8 cellular contexts compared by ENCODE assay signal in genomic region chr19:15264061-15264932, GRCh38. TPM values are rescaled to one million over a fixed set of nuclear protein-coding genes. Genes with fewer than 3 reads are reported as not detected.
DNase-seq lines count a peak whose midpoint lies in the region; ATAC-seq and TF ChIP-seq lines count a peak whose summit lies in the region.

No MANE protein-coding gene starts in this region.

- no peaks in the 10 kb centered on the region for H3K9me3 Mint-ChIP-seq in T-cell

- no peak overlapping the region for H3K9ac ChIP-seq in IMR-90 (ENCODE audit: low read depth, low read length)

- 78% methylated on average over 9 of the region's 28 CpGs; no CpG with 5 or more reads in 1 of the 2 experiments for WGBS in IMR-90 (ENCODE audit: extremely low coverage in 2 of 2, insufficient read length in 1 of 2), 2 experiments
- 48% methylated on average over 28 of the region's 28 CpGs for WGBS in right cardiac atrium

- ATAC-seq in IMR-90 (ENCODE audit: low read depth) (peak; percentile 38), T-cell (replicated peaks in 1 of 4) (peak; percentile 62 to 72 (median 66)), right cardiac atrium (peak; percentile 4 to 23), HG03108 (IDR thresholded peaks at IDR 0.05; ENCODE audit: unreplicated experiment) (no peak), GM18520 (IDR thresholded peaks at IDR 0.05; ENCODE audit: unreplicated experiment) (no peak)

- TF ChIP-seq POLR2A in IMR-90 (IDR thresholded peaks at IDR 0.05; ENCODE audit: low read depth, low read length): no peak

- no peak overlapping the region for H3K4me3 Mint-ChIP-seq in T-cell

- H3K18ac ChIP-seq in IMR-90 (ENCODE audit: low read depth, low read length): no peak overlapping the region

- H3K4me1 Mint-ChIP-seq in T-cell: peaks cover 7 to 18% (median 8%) of the 10 kb centered on the region in 3 donors

- TF ChIP-seq RAD21 in IMR-90 (IDR thresholded peaks at IDR 0.05; ENCODE audit: low read length): peak; percentile 78

- no peak overlapping the region for H2BK5ac ChIP-seq in IMR-90 (ENCODE audit: low read depth, low read length, poor library complexity, severe bottlenecking)

- no peak overlapping the region for H2AFZ ChIP-seq in IMR-90 (replicated peaks; ENCODE audit: low read length, poor library complexity)

- H2BK120ac ChIP-seq in IMR-90 (ENCODE audit: low read depth, low read length): no peak overlapping the region

- DNase-seq in COLO668 (lab: John Stamatoyannopoulos, UW; ENCODE audit: unreplicated experiment) (peak; percentile 74), IMR-90 (peak; percentile 65), T-cell (peak; percentile 33 to 76 (median 64)), amniotic epithelial cell (ENCODE audit: low read depth) (peak; percentile 57), right cardiac atrium (peak; percentile 79 to 92 (median 91)), retinal pigment epithelial cell (ENCODE audit: low read depth) (no peak)

- H3K79me1 ChIP-seq in IMR-90 (ENCODE audit: low read depth in 1 of 2, low read length in 2 of 2): peaks cover 29 to 94% of the 10 kb centered on the region in 2 experiments

- H4K8ac ChIP-seq in IMR-90 (ENCODE audit: low read depth in 2 of 2, low read length in 2 of 2): no peak overlapping the region; a peak in 1 of 4 replicates

- H2AK5ac ChIP-seq in IMR-90 (ENCODE audit: low read depth, low read length): peak overlapping the region; percentile 51; the same call in 1 of the 2 replicates

- no peak overlapping the region for H3K23ac ChIP-seq in IMR-90 (ENCODE audit: low read depth, low read length)

- peaks cover 33% of the 10 kb centered on the region for H3K9me1 ChIP-seq in IMR-90 (ENCODE audit: insufficient read depth, low read length)

- CTCF ChIA-PET in IMR-90 (lab: Yijun Ruan, JAX) (interaction anchor here (0.6 kb wide), 1 partner anchor 76 kb away, joined by 6 read pairs; no protein-coding TSS in a partner anchor), T-cell (lab: Charles Lee) (interaction anchor here in 1 of 2 donors (0.6 kb wide), 1 partner anchor 291 kb away, joined by 3 read pairs; no protein-coding TSS in a partner anchor)

- in situ Hi-C loops in IMR-90 (cut with MboI; ENCODE audit: low sequenced_read_pairs): no loop called here

- H4K5ac ChIP-seq in IMR-90 (ENCODE audit: low read depth, low read length): no peak overlapping the region; the same call in 1 of the 2 replicates

- H3K4ac ChIP-seq in IMR-90 (ENCODE audit: low read depth, low read length): no peak overlapping the region

- intact Hi-C loops in IMR-90 (cut with micrococcal nuclease): loop anchor here (1.0 to 2.0 kb wide), 2 partner anchors 67 to 114 kb away; no protein-coding TSS in a partner anchor
- intact Hi-C loops in right cardiac atrium (cut with DNase I): loop anchor here (2.0 to 10.0 kb wide), 4 partner anchors 71 to 291 kb away; partner anchors contain the start of genes AKAP8 (in 2 of the 4) and BRD4 (in 2 of the 4)

- no peaks in the 10 kb centered on the region for H3K27me3 Mint-ChIP-seq in T-cell

- H3K9me3 ChIP-seq in IMR-90 (ENCODE audit: control insufficient read depth, insufficient read depth, low read length) (no peaks in the 10 kb centered on the region), right cardiac atrium (ENCODE audit: control insufficient read depth, low read length) (no peaks in the 10 kb centered on the region)

- no peak overlapping the region for H2AK9ac ChIP-seq in IMR-90 (replicated peaks; ENCODE audit: low read depth, low read length, poor library complexity)

- dilution Hi-C loops in IMR-90 (cut with HindIII; ENCODE audit: low sequenced_read_pairs, unreplicated experiment): no loop called here

- TSS peak; percentile 84 for BruUV-seq in IMR-90 (replicated peaks; lab: Mats Ljungman, UMichigan)

- peaks cover 67% of the 10 kb centered on the region for H3K36me3 ChIP-seq in IMR-90 (ENCODE audit: control insufficient read depth, insufficient read depth, low read length)

- H4K20me1 ChIP-seq in IMR-90 (ENCODE audit: insufficient read depth, low read length): peaks cover 95% of the 10 kb centered on the region

- no peak overlapping the region for H3K27ac Mint-ChIP-seq in T-cell

- H3K27me3 ChIP-seq in IMR-90 (ENCODE audit: control insufficient read depth, insufficient read depth, low read length) (no peaks in the 10 kb centered on the region), right cardiac atrium (ENCODE audit: control insufficient read depth, insufficient read depth) (no peaks in the 10 kb centered on the region)

- no peak overlapping the region for H4K91ac ChIP-seq in IMR-90 (ENCODE audit: insufficient read depth, low read depth, low read length)

- H3K4me2 ChIP-seq in IMR-90 (ENCODE audit: low read depth, low read length): no peak overlapping the region

- H3K4me3 ChIP-seq in IMR-90 (ENCODE audit: insufficient read depth, low read depth, low read length) (no peak overlapping the region), right cardiac atrium (ENCODE audit: low read length) (no peak overlapping the region), retinal pigment epithelial cell (ENCODE audit: low read length) (no peak overlapping the region)

- POLR2A ChIA-PET in IMR-90 (lab: Charles Lee; ENCODE audit: unreplicated experiment): no interaction called here
- POLR2A ChIA-PET in T-cell (lab: Charles Lee): no interaction called here

- no peak overlapping the region for H2BK15ac ChIP-seq in IMR-90 (ENCODE audit: low read depth, low read length)

- H3K4me1 ChIP-seq in IMR-90 (ENCODE audit: control insufficient read depth, insufficient read depth, low read length): peaks cover 31% of the 10 kb centered on the region
- peaks cover 23% of the 10 kb centered on the region for H3K4me1 ChIP-seq in right cardiac atrium (ENCODE audit: control insufficient read depth, insufficient read depth, low read length)

- no peak overlapping the region for H2BK20ac ChIP-seq in IMR-90 (ENCODE audit: low read depth, low read length)

- H3K56ac ChIP-seq in IMR-90 (ENCODE audit: extremely low read depth, insufficient read depth, low read length): no peak overlapping the region

- H3K27ac ChIP-seq in IMR-90 (ENCODE audit: insufficient read depth, low read length): peak overlapping the region; percentile 7; the same call in 1 of the 2 replicates
- H3K27ac ChIP-seq in right cardiac atrium (ENCODE audit: low read length): no peak overlapping the region

- peaks cover 46% of the 10 kb centered on the region for H3K36me3 Mint-ChIP-seq in T-cell

- TF ChIP-seq CTCF in IMR-90 (conservative IDR thresholded peaks at IDR 0.05; ENCODE audit: low read depth, low read length) (peak; percentile 68), retinal pigment epithelial cell (conservative IDR thresholded peaks at IDR 0.05; ENCODE audit: low read depth, low read length) (peak; percentile 84)

- H3K14ac ChIP-seq in IMR-90 (replicated peaks; ENCODE audit: low read depth, low read length): no peak overlapping the region

TF ChIP-seq in IMR-90, 13 proteins besides CTCF, POLR2A, EP300 and RAD21:
- 0 out of 2 replicates have a peak, but pooled peaks have one; percentile 43 for TF ChIP-seq MXI1 (IDR thresholded peaks at IDR 0.05; ENCODE audit: borderline replicate concordance, low read depth, low read length)
- peak; percentile 75 for TF ChIP-seq SMC3 (IDR thresholded peaks at IDR 0.05; ENCODE audit: low read depth, low read length)
- no peak for TF ChIP-seq NFE2L2 (IDR thresholded peaks at IDR 0.05; ENCODE audit: low read depth, low read length)
- no peak for TF ChIP-seq MAZ (IDR thresholded peaks at IDR 0.05; ENCODE audit: borderline replicate concordance, low read depth, low read length)
- no peak for TF ChIP-seq BHLHE40 (IDR thresholded peaks at IDR 0.05; ENCODE audit: low read depth, low read length)

RNA-seq across cellular contexts. Expression of gene EPHX3, which starts 32.0 kb away (rescaled TPM):
- 0.18 TPM in 1 of 2 replicates, not detected in the other for total RNA-seq in IMR-90 (2012; rRNA removed)
- polyA plus RNA-seq in IMR-90 (2012; rRNA removed): 0.12 and 0.16 TPM in 2 replicates
- 0.08 and 0.09 TPM in 2 replicates for polyA plus RNA-seq in IMR-90 (2012; cell fraction: cytosol; rRNA removed)
- polyA plus RNA-seq in IMR-90 (2012; cell fraction: nucleus; rRNA removed; ENCODE audit: low replicate concordance): 0.78 and 1.2 TPM in 2 replicates
- under 1 TPM in 1 of 5 donors, not detected in 4; 0.23 TPM for total RNA-seq in T-cell
- under 1 TPM in 2 of 4 donors, not detected in 2; 0.11 to 0.17 TPM for total RNA-seq in right cardiac atrium
- polyA plus RNA-seq in right cardiac atrium: 0.09 TPM

Comparison
In these comparisons a context has a peak if more than half of its experiments do, and no peak if none do; other contexts are left out.
1. ATAC-seq: peak in IMR-90 (single experiment), T-cell (4 of 4) and right cardiac atrium (2 of 2); none in HG03108 (single experiment) and GM18520 (single experiment).